Comparison of ENCODE assay signal across 9 cellular contexts in genomic region chr15:74955017-74955416, GRCh38. TPM values are rescaled to one million over a fixed set of nuclear protein-coding genes. Genes with fewer than 3 reads are reported as not detected.
DNase-seq lines count a peak whose midpoint lies in the region; ATAC-seq, FAIRE-seq and TF ChIP-seq lines count a peak whose summit lies in the region.
"Had no signal": no experiment of that assay in that cellular context is flagged by ENCODE, and none has a peak within 500 bp of the region (broad histone marks: within the 10 kb centered on the region; RNA-seq: fewer than 3 reads in every experiment).

No MANE protein-coding gene starts in this region.

- TF ChIP-seq EP300 in stomach (IDR thresholded peaks at IDR 0.05), result no peak

- no peak for DNase-seq in activated T-cell treated with anti-CD3 and anti-CD28 coated beads, Interleukin-2, amount 50 U/mL, for 72 hours
- no peak for DNase-seq in activated T-cell treated with anti-CD3 and anti-CD28 coated beads, Interleukin-2, amount 50 U/mL, for 48 hours
- DNase-seq in activated B cell treated with CpG ODN at 0.5 μM for 24 hours (no peak), fibroblast of villous mesenchyme (ENCODE audit: low read depth) (peak; percentile 46), stomach (no peak), urothelium cell line (ENCODE audit: low spot score) (no peak)
- no peak for DNase-seq in activated CD8-positive, alpha-beta memory T cell treated with anti-CD3 and anti-CD28 coated beads, Interleukin-2, amount 50 U/mL, for 48 hours
- no peak for DNase-seq in stimulated activated CD4-positive, alpha-beta T cell treated with anti-CD3 and anti-CD28 coated beads, Interleukin-4, amount 100 ng/mL, for 1 hour

- H3K27me3 Mint-ChIP-seq in activated T-cell treated with anti-CD3 and anti-CD28 coated beads, Interleukin-2, amount 50 U/mL, for 72 hours (ENCODE audit: low read depth), result peaks cover 26% of the 10 kb centered on the region
- peaks cover 18% of the 10 kb centered on the region for H3K27me3 Mint-ChIP-seq in activated B cell treated with CpG ODN at 0.5 μM for 24 hours

- peaks cover 50% of the 10 kb centered on the region for H3K4me1 Mint-ChIP-seq in activated T-cell treated with anti-CD3 and anti-CD28 coated beads, Interleukin-2, amount 50 U/mL, for 72 hours (ENCODE audit: low read depth)
- peaks cover 37% of the 10 kb centered on the region for H3K4me1 Mint-ChIP-seq in activated B cell treated with CpG ODN at 0.5 μM for 24 hours

- no peak for TF ChIP-seq POLR2A in stomach (IDR thresholded peaks at IDR 0.05)

- peaks cover 0 to 44% (median 0%) of the 10 kb centered on the region in 3 donors for H3K27me3 ChIP-seq in stomach

- POLR2A ChIA-PET in activated B cell treated with CpG ODN at 0.5 μM for 24 hours (lab: Charles Lee), result interaction anchor here (0.9 kb wide), 1 partner anchor 110 kb away, joined by 4 read pairs; no protein-coding TSS in a partner anchor

- no peak overlapping the region for H3K27ac Mint-ChIP-seq in activated T-cell treated with anti-CD3 and anti-CD28 coated beads, Interleukin-2, amount 50 U/mL, for 72 hours
- H3K27ac Mint-ChIP-seq in activated B cell treated with CpG ODN at 0.5 μM for 24 hours, result no peak overlapping the region

- CTCF ChIA-PET in activated B cell treated with CpG ODN at 0.5 μM for 24 hours (lab: Charles Lee), result interaction anchor here (1.5 to 1.6 kb wide), 2 partner anchors 187 to 323 kb away, joined by 3 read pairs; no protein-coding TSS in a partner anchor

- peaks cover 0 to 1% of the 10 kb centered on the region in 2 donors for H3K36me3 Mint-ChIP-seq in activated T-cell treated with anti-CD3 and anti-CD28 coated beads, Interleukin-2, amount 50 U/mL, for 72 hours (ENCODE audit: insufficient read depth in 2 of 2)
- no peaks in the 10 kb centered on the region for H3K36me3 Mint-ChIP-seq in activated B cell treated with CpG ODN at 0.5 μM for 24 hours (ENCODE audit: low read depth)

- 50 to 73% (median 61%) methylated on average over 8 of the region's 8 CpGs for whole genome bisulfite sequencing in stomach, 5 donors

- peak overlapping the region; percentile 69 to 80 for H3K4me3 Mint-ChIP-seq in activated T-cell treated with anti-CD3 and anti-CD28 coated beads, Interleukin-2, amount 50 U/mL, for 72 hours
- H3K4me3 Mint-ChIP-seq in activated B cell treated with CpG ODN at 0.5 μM for 24 hours, result peak overlapping the region; percentile 19

- H3K4me1 ChIP-seq in stomach, result peaks cover 46 to 70% (median 62%) of the 10 kb centered on the region in 4 donors

- H3K9me3 Mint-ChIP-seq in activated T-cell treated with anti-CD3 and anti-CD28 coated beads, Interleukin-2, amount 50 U/mL, for 72 hours, result no peaks in the 10 kb centered on the region
- H3K9me3 Mint-ChIP-seq in activated B cell treated with CpG ODN at 0.5 μM for 24 hours, result no peaks in the 10 kb centered on the region

- ATAC-seq in activated T-cell treated with anti-CD3 and anti-CD28 coated beads, Interleukin-2, amount 50 U/mL, for 72 hours (replicated peaks in 1 of 2), result no peak
- ATAC-seq in activated B cell treated with CpG ODN at 0.5 μM for 24 hours (ENCODE audit: low read depth), result no peak

- no peak for TF ChIP-seq CTCF in activated B cell treated with CpG ODN at 0.5 μM for 24 hours (IDR thresholded peaks at IDR 0.05)
- no peak for TF ChIP-seq CTCF in fibroblast of villous mesenchyme (IDR thresholded peaks at IDR 0.05; ENCODE audit: insufficient read depth, low read depth, low read length)
- no peak for TF ChIP-seq CTCF in stomach (IDR thresholded peaks at IDR 0.05)

- H3K9me3 ChIP-seq in stomach, result no peaks in the 10 kb centered on the region

- intact Hi-C loops in activated B cell treated with CpG ODN at 0.5 μM for 24 hours (cut with micrococcal nuclease), result loop anchor here (5.0 kb wide), 2 partner anchors 52 to 828 kb away; no protein-coding TSS in a partner anchor
- intact Hi-C loops in stomach (cut with DNase I; ENCODE audit: low total_unique reads), result no loop called here

- peak overlapping the region in 2 of 5 donors; percentile 18 to 86 for H3K27ac ChIP-seq in stomach
- H3K27ac ChIP-seq: SJSA1 had no signal

- FAIRE-seq in urothelium cell line (lab: Jason Lieb, UNC), result no peak

- H3K36me3 ChIP-seq in stomach, result no peaks in the 10 kb centered on the region
- H3K36me3 ChIP-seq: SJSA1 had no signal

- H3K4me3 ChIP-seq in fibroblast of villous mesenchyme (ENCODE audit: low read depth, low read length) (peak overlapping the region; percentile 83), stomach (peak overlapping the region; percentile 54 to 79 (median 61))
- H3K4me3 ChIP-seq: SJSA1 had no signal

RNA-seq across cellular contexts. Expression of gene RPP25, which starts 1.6 kb away (rescaled TPM):
- total RNA-seq in activated T-cell treated with anti-CD3 and anti-CD28 coated beads, Interleukin-2, amount 50 U/mL, for 72 hours, result 1 to 10 TPM; 2.2 to 3.6 TPM
- total RNA-seq in activated B cell treated with CpG ODN at 0.5 μM for 24 hours (4.0 and 4.3 TPM in 2 replicates), fibroblast of villous mesenchyme (2.6 and 11.0 TPM in 2 replicates), stomach (10 to 100 TPM in 1 of 5 donors, 1 to 10 TPM in 4; 2.8 to 59.4 (median 7.6) TPM)
- polyA plus RNA-seq in stomach, result 10 to 100 TPM in 1 of 3 donors, 1 to 10 TPM in 2; 8.7 to 10.1 (median 9.3) TPM

RNA-seq across cellular contexts. Expression of gene COX5A, which starts 17.1 kb away (rescaled TPM):
- 100 to 1,000 TPM; 241 to 246 TPM for total RNA-seq in activated T-cell treated with anti-CD3 and anti-CD28 coated beads, Interleukin-2, amount 50 U/mL, for 72 hours
- total RNA-seq in activated B cell treated with CpG ODN at 0.5 μM for 24 hours, result 150 and 159 TPM in 2 replicates
- total RNA-seq in fibroblast of villous mesenchyme, result 33.7 and 47.4 TPM in 2 replicates
- 100 to 1,000 TPM in 2 of 5 donors, 10 to 100 TPM in 3; 44.0 to 156 (median 61.1) TPM for total RNA-seq in stomach
- 100 to 1,000 TPM; 298 to 516 (median 464) TPM for polyA plus RNA-seq in stomach

RNA-seq across cellular contexts. Expression of gene SCAMP5, which starts 40.3 kb away (rescaled TPM):
- total RNA-seq in activated T-cell treated with anti-CD3 and anti-CD28 coated beads, Interleukin-2, amount 50 U/mL, for 72 hours, result 1 to 10 TPM in 1 of 2 donors, under 1 TPM in 1; 0.31 to 1.2 TPM
- total RNA-seq in activated B cell treated with CpG ODN at 0.5 μM for 24 hours (0.44 and 0.62 TPM in 2 replicates), fibroblast of villous mesenchyme (0.43 and 1.6 TPM in 2 replicates), stomach (10 to 100 TPM in 3 of 5 donors, 1 to 10 TPM in 2; 1.8 to 70.1 (median 13.4) TPM)
- polyA plus RNA-seq in stomach, result 10 to 100 TPM in 2 of 3 donors, 1 to 10 TPM in 1; 8.8 to 12.7 (median 12.4) TPM

RNA-seq across cellular contexts. Expression of gene FAM219B, which starts 48.4 kb away (rescaled TPM):
- total RNA-seq in activated T-cell treated with anti-CD3 and anti-CD28 coated beads, Interleukin-2, amount 50 U/mL, for 72 hours, result 10 to 100 TPM; 88.3 to 90.1 TPM
- total RNA-seq in activated B cell treated with CpG ODN at 0.5 μM for 24 hours (76.0 and 90.4 TPM in 2 replicates), fibroblast of villous mesenchyme (39.0 and 41.5 TPM in 2 replicates), stomach (10 to 100 TPM; 12.3 to 85.3 (median 49.5) TPM)
- 10 to 100 TPM; 16.9 to 35.2 (median 28.9) TPM for polyA plus RNA-seq in stomach
